ENCODE assay signal across 8 cellular contexts in the genomic region with DNA sequence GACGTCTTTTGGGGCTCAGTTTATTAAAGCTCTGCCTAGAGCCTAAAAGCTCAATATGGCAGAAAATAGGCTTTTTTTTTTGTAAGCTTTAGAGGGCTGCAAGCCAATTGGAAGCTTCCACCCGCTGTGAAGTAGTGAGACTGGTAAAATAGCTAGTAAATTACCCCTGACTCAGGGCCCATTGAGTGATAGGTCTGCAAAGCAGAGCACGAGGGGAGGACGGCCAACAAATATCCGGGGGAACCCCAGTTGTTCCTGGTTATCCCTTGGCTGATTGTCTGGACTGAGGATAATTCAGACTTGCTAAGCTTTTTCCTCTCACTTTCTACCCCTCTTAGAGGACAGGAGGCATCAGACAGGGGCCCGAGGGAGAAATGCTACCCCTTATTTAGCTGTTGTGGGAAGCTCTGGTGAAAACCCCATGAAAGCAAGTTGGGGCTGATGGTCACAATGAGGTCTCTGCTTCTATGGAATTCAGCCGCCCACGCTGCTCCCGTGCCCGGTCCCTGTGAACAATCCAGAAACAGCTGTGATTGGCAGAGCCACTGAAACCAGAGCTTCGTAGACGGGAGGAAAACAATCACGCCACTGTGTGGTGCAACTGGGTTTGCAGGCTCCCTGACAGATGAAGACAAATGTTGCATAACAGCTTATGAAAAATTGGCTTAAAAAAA.
DNase-seq lines count a peak whose midpoint lies in the region; ATAC-seq and TF ChIP-seq lines count a peak whose summit lies in the region.
"Had no signal": no experiment of that assay in that cellular context is flagged by ENCODE, and none has a peak within 500 bp of the region (broad histone marks: within the 10 kb centered on the region; RNA-seq: fewer than 3 reads in every experiment).

No MANE protein-coding gene starts in this region.

- H3K27me3 Mint-ChIP-seq in T-cell: no peaks in the 10 kb centered on the region
- H3K27me3 Mint-ChIP-seq: stimulated activated naive CD8-positive, alpha-beta T cell treated with anti-CD3 and anti-CD28 coated beads, Interleukin-15, Interleukin-2, amounts not matched to agents 100 ng/mL and 50 ng/mL, for 24 hours had no signal

- H3K36me3 ChIP-seq in PC-9 (ENCODE audit: low read depth): no peaks in the 10 kb centered on the region
- H3K36me3 ChIP-seq in muscle layer of duodenum (ENCODE audit: control insufficient read depth in 1 of 2, insufficient read depth in 2 of 2, low read length in 2 of 2): no peaks in the 10 kb centered on the region

- H3K27ac ChIP-seq in PC-9 (no peak overlapping the region), muscle layer of duodenum (ENCODE audit: low read length) (peak overlapping the region; percentile 6)

- POLR2A ChIA-PET in PC-9 (lab: Charles Lee; ENCODE audit: unreplicated experiment) (interaction anchor here (0.6 to 1.0 kb wide), 2 partner anchors 38 to 56 kb away, joined by 3 to 10 read pairs; no protein-coding TSS in a partner anchor), T-cell (lab: Charles Lee) (interaction anchor here in 1 of 2 donors (0.6 kb wide), 1 partner anchor 299 kb away, joined by 3 read pairs; no protein-coding TSS in a partner anchor)

- intact Hi-C loops in PC-9 (cut with micrococcal nuclease; ENCODE audit: unreplicated experiment): loop anchor here (2.0 to 10.0 kb wide), 4 partner anchors 35 to 265 kb away; a partner anchor contains a TSS

- no peak overlapping the region for H3K27ac Mint-ChIP-seq in T-cell
- H3K27ac Mint-ChIP-seq: stimulated activated naive CD8-positive, alpha-beta T cell treated with anti-CD3 and anti-CD28 coated beads, Interleukin-15, Interleukin-2, amounts not matched to agents 100 ng/mL and 50 ng/mL, for 24 hours had no signal

- no peak overlapping the region for H3K4me3 Mint-ChIP-seq in T-cell
- H3K4me3 Mint-ChIP-seq: stimulated activated naive CD8-positive, alpha-beta T cell treated with anti-CD3 and anti-CD28 coated beads, Interleukin-15, Interleukin-2, amounts not matched to agents 100 ng/mL and 50 ng/mL, for 24 hours had no signal

- H3K4me3 ChIP-seq in PC-9 (no peak overlapping the region), muscle layer of duodenum (ENCODE audit: low read depth in 1 of 2, low read length in 2 of 2) (no peak overlapping the region)

- no peak overlapping the region for H2AFZ ChIP-seq in PC-9

- TF ChIP-seq CTCF in PC-9 (conservative IDR thresholded peaks at IDR 0.05): no peak

- no peaks in the 10 kb centered on the region for H3K9me3 ChIP-seq in PC-9 (ENCODE audit: insufficient read depth, low read depth)
- H3K9me3 ChIP-seq in muscle layer of duodenum (ENCODE audit: control insufficient read depth in 1 of 2, low read length in 2 of 2): no peaks in the 10 kb centered on the region

- no peaks in the 10 kb centered on the region for H3F3A ChIP-seq in PC-9 (ENCODE audit: insufficient read depth, low read depth)

- H3K4me2 ChIP-seq in PC-9: peak overlapping the region; percentile 28; the same call in 1 of the 2 replicates

- no peaks in the 10 kb centered on the region for H4K20me1 ChIP-seq in PC-9 (ENCODE audit: insufficient read depth)

- no peaks in the 10 kb centered on the region for H3K4me1 Mint-ChIP-seq in T-cell

- H3K4me1 ChIP-seq in PC-9 (replicated peaks; ENCODE audit: insufficient read depth) (no peaks in the 10 kb centered on the region), muscle layer of duodenum (ENCODE audit: control insufficient read depth in 1 of 2, insufficient read depth in 2 of 2, low read length in 2 of 2) (peaks cover 0 to 19% of the 10 kb centered on the region in 2 donors)

- H3K27me3 ChIP-seq in PC-9 (ENCODE audit: insufficient read depth, low read depth): no peaks in the 10 kb centered on the region
- no peaks in the 10 kb centered on the region for H3K27me3 ChIP-seq in muscle layer of duodenum (ENCODE audit: low read depth, low read length)

- H3K9me3 Mint-ChIP-seq in T-cell: no peaks in the 10 kb centered on the region
- H3K9me3 Mint-ChIP-seq: stimulated activated naive CD8-positive, alpha-beta T cell treated with anti-CD3 and anti-CD28 coated beads, Interleukin-15, Interleukin-2, amounts not matched to agents 100 ng/mL and 50 ng/mL, for 24 hours had no signal

- H3K36me3 Mint-ChIP-seq in T-cell: no peaks in the 10 kb centered on the region

- ATAC-seq in esophagus mucosa (peak; percentile 93), T-cell (replicated peaks in 1 of 4) (no peak), HG02852 (IDR thresholded peaks at IDR 0.05; ENCODE audit: unreplicated experiment) (no peak)

- BruUV-seq in PC-9 (replicated peaks; lab: Mats Ljungman, UMichigan): no TSS peak

- DNase-seq in HPDE6-E6E7 (ENCODE audit: extremely low spot score): peak; percentile 88
- DNase-seq in PC-9: peak; percentile 70 to 73
- no peak for DNase-seq in T-cell
- no peak for DNase-seq in HK-2 (ENCODE audit: unreplicated experiment)

- CTCF ChIA-PET in PC-9 (lab: Charles Lee): interaction anchor here (0.5 to 1.1 kb wide), 4 partner anchors 15 to 262 kb away, joined by 3 to 4 read pairs (median 3); no protein-coding TSS in a partner anchor
- CTCF ChIA-PET in T-cell (lab: Charles Lee): interaction anchor here (0.6 to 2.0 kb wide), 9 partner anchors 16 to 1524 kb away, joined by 3 to 7 read pairs (median 5); no protein-coding TSS in a partner anchor

- no peaks in the 10 kb centered on the region for H3K9me2 ChIP-seq in PC-9 (ENCODE audit: insufficient read depth)

- no peaks in the 10 kb centered on the region for H3K79me2 ChIP-seq in PC-9 (ENCODE audit: low read depth)

Comparison
In these comparisons a context has a peak if more than half of its experiments do, and no peak if none do; other contexts are left out.
1. DNase-seq: peak in HPDE6-E6E7 (single experiment) and PC-9 (2 of 2); none in T-cell (0 of 34) and HK-2 (single experiment).